1 cellular context compared by ENCODE assay signal in genomic region chr19:6588508-6589345, GRCh38.
TF ChIP-seq lines count a peak whose summit lies in the region.

No MANE protein-coding gene starts in this region.

TF ChIP-seq in GM12878, 131 proteins besides CTCF, POLR2A, EP300 and RAD21 (continues in another document):
- no peak for TF ChIP-seq E2F8 (IDR thresholded peaks at IDR 0.05; ENCODE audit: low read depth, partially characterized antibody)
- TF ChIP-seq EGR1 (IDR thresholded peaks at IDR 0.05; ENCODE audit: borderline replicate concordance in 1 of 2, low read depth in 2 of 2, low read length in 2 of 2), result peak in 1 of 2 experiments; percentile 55; a peak in 1 of 3 replicates
- TF ChIP-seq ZZZ3 (IDR thresholded peaks at IDR 0.05; ENCODE audit: control insufficient read depth, insufficient read length, low read depth), result no peak
- no peak for TF ChIP-seq ZNF622 (IDR thresholded peaks at IDR 0.05)
- no peak for TF ChIP-seq SMARCA5 (IDR thresholded peaks at IDR 0.05)
- TF ChIP-seq, protein P1, sequence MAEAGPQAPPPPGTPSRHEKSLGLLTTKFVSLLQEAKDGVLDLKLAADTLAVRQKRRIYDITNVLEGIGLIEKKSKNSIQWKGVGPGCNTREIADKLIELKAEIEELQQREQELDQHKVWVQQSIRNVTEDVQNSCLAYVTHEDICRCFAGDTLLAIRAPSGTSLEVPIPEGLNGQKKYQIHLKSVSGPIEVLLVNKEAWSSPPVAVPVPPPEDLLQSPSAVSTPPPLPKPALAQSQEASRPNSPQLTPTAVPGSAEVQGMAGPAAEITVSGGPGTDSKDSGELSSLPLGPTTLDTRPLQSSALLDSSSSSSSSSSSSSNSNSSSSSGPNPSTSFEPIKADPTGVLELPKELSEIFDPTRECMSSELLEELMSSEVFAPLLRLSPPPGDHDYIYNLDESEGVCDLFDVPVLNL (IDR thresholded peaks at IDR 0.05; ENCODE audit: low read depth, low read length), result no peak
- TF ChIP-seq ZNF384 (IDR thresholded peaks at IDR 0.05; ENCODE audit: borderline replicate concordance, low read depth, low read length), result 0 out of 2 replicates have a peak, but pooled peaks have one; percentile 19
- no peak for TF ChIP-seq JUNB (IDR thresholded peaks at IDR 0.05)
- peak; percentile 96 for TF ChIP-seq WRNIP1 (IDR thresholded peaks at IDR 0.05; ENCODE audit: borderline replicate concordance, low read depth, low read length)
- TF ChIP-seq EED (IDR thresholded peaks at IDR 0.05; ENCODE audit: low read depth), result peak; percentile 12; the same call in 1 of the 2 replicates
- TF ChIP-seq BACH1 (IDR thresholded peaks at IDR 0.05; ENCODE audit: borderline replicate concordance), result peak; percentile 15; the same call in 1 of the 2 replicates
- TF ChIP-seq SREBF1 (IDR thresholded peaks at IDR 0.05; ENCODE audit: low read length), result no peak
- TF ChIP-seq SMC3 (IDR thresholded peaks at IDR 0.05; ENCODE audit: borderline replicate concordance, low read length), result 0 out of 2 replicates have a peak, but pooled peaks have one; percentile 0
- TF ChIP-seq SMAD1 (IDR thresholded peaks at IDR 0.05; ENCODE audit: low read depth, partially characterized antibody), result peak; percentile 32
- TF ChIP-seq YBX1 (IDR thresholded peaks at IDR 0.05), result peak; percentile 81; the same call in 1 of the 2 replicates
- no peak for TF ChIP-seq TCF3 (IDR thresholded peaks at IDR 0.05; ENCODE audit: borderline replicate concordance, insufficient read depth, low read depth, low read length)
- 0 out of 2 replicates have a peak, but pooled peaks have one; percentile 42 for TF ChIP-seq NKRF (conservative IDR thresholded peaks at IDR 0.05)
- TF ChIP-seq POLR2AphosphoS5 (IDR thresholded peaks at IDR 0.05; ENCODE audit: low read length), result peak; percentile 87
- no peak; the same call in 1 of the 2 replicates for TF ChIP-seq LARP7 (IDR thresholded peaks at IDR 0.05)
- TF ChIP-seq, protein P2, sequence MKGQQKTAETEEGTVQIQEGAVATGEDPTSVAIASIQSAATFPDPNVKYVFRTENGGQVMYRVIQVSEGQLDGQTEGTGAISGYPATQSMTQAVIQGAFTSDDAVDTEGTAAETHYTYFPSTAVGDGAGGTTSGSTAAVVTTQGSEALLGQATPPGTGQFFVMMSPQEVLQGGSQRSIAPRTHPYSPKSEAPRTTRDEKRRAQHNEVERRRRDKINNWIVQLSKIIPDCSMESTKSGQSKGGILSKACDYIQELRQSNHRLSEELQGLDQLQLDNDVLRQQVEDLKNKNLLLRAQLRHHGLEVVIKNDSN (IDR thresholded peaks at IDR 0.05; ENCODE audit: borderline replicate concordance, extremely low read length, insufficient read depth, low read depth, low read length), result no peak
- TF ChIP-seq ETV6 (conservative IDR thresholded peaks at IDR 0.05 in 1 of 2, IDR thresholded peaks at IDR 0.05 in 1 of 2; ENCODE audit: borderline replicate concordance in 1 of 2, low read depth in 1 of 2), result 0 out of 4 replicates have a peak, but pooled peaks of 1 of the 2 experiments have one; percentile 16
- no peak for TF ChIP-seq ZNF207 (IDR thresholded peaks at IDR 0.05; ENCODE audit: borderline replicate concordance)
- TF ChIP-seq, protein P3, sequence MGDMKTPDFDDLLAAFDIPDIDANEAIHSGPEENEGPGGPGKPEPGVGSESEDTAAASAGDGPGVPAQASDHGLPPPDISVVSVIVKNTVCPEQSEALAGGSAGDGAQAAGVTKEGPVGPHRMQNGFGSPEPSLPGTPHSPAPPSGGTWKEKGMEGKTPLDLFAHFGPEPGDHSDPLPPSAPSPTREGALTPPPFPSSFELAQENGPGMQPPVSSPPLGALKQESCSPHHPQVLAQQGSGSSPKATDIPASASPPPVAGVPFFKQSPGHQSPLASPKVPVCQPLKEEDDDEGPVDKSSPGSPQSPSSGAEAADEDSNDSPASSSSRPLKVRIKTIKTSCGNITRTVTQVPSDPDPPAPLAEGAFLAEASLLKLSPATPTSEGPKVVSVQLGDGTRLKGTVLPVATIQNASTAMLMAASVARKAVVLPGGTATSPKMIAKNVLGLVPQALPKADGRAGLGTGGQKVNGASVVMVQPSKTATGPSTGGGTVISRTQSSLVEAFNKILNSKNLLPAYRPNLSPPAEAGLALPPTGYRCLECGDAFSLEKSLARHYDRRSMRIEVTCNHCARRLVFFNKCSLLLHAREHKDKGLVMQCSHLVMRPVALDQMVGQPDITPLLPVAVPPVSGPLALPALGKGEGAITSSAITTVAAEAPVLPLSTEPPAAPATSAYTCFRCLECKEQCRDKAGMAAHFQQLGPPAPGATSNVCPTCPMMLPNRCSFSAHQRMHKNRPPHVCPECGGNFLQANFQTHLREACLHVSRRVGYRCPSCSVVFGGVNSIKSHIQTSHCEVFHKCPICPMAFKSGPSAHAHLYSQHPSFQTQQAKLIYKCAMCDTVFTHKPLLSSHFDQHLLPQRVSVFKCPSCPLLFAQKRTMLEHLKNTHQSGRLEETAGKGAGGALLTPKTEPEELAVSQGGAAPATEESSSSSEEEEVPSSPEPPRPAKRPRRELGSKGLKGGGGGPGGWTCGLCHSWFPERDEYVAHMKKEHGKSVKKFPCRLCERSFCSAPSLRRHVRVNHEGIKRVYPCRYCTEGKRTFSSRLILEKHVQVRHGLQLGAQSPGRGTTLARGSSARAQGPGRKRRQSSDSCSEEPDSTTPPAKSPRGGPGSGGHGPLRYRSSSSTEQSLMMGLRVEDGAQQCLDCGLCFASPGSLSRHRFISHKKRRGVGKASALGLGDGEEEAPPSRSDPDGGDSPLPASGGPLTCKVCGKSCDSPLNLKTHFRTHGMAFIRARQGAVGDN (IDR thresholded peaks at IDR 0.05), result peak; percentile 62; the same call in 1 of the 2 replicates
- TF ChIP-seq RELA (IDR thresholded peaks at IDR 0.05; ENCODE audit: borderline replicate concordance, partially characterized antibody), result no peak
- TF ChIP-seq SMAD5 (IDR thresholded peaks at IDR 0.05; ENCODE audit: low read depth), result 0 out of 2 replicates have a peak, but pooled peaks have one; percentile 9
- TF ChIP-seq RELB (IDR thresholded peaks at IDR 0.05; ENCODE audit: low read depth), result peak; percentile 52; the same call in 1 of the 2 replicates
- TF ChIP-seq MEF2A (IDR thresholded peaks at IDR 0.05; ENCODE audit: insufficient read depth, low read depth, low read length), result 0 out of 2 replicates have a peak, but pooled peaks have one; percentile 18
- TF ChIP-seq IKZF2 (IDR thresholded peaks at IDR 0.05), result peak in 1 of 2 experiments; percentile 34; a peak in 2 of 4 replicates
- TF ChIP-seq NBN (IDR thresholded peaks at IDR 0.05), result no peak; the same call in 1 of the 2 replicates
- TF ChIP-seq, protein P4, sequence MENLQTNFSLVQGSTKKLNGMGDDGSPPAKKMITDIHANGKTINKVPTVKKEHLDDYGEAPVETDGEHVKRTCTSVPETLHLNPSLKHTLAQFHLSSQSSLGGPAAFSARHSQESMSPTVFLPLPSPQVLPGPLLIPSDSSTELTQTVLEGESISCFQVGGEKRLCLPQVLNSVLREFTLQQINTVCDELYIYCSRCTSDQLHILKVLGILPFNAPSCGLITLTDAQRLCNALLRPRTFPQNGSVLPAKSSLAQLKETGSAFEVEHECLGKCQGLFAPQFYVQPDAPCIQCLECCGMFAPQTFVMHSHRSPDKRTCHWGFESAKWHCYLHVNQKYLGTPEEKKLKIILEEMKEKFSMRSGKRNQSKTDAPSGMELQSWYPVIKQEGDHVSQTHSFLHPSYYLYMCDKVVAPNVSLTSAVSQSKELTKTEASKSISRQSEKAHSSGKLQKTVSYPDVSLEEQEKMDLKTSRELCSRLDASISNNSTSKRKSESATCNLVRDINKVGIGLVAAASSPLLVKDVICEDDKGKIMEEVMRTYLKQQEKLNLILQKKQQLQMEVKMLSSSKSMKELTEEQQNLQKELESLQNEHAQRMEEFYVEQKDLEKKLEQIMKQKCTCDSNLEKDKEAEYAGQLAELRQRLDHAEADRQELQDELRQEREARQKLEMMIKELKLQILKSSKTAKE (IDR thresholded peaks at IDR 0.05; ENCODE audit: low read depth, poor library complexity, severe bottlenecking), result no peak
- no peak for TF ChIP-seq HSF1 (IDR thresholded peaks at IDR 0.05; ENCODE audit: low read depth, low read length)
- TF ChIP-seq POU2F2 (IDR thresholded peaks at IDR 0.05; ENCODE audit: borderline replicate concordance, low read depth, low read length), result 0 out of 3 replicates have a peak, but pooled peaks have one; percentile 56
- no peak for TF ChIP-seq EZH2 (IDR thresholded peaks at IDR 0.05; ENCODE audit: borderline replicate concordance, control insufficient read depth, low read depth, low read length)
- peak; percentile 21; the same call in 1 of the 2 replicates for TF ChIP-seq RUNX3 (IDR thresholded peaks at IDR 0.05; ENCODE audit: low read length)
- peak; percentile 71 for TF ChIP-seq HDAC6 (IDR thresholded peaks at IDR 0.05; ENCODE audit: unreplicated experiment)
- no peak for TF ChIP-seq PAX5 (IDR thresholded peaks at IDR 0.05; ENCODE audit: borderline replicate concordance, low read depth, low read length)
- TF ChIP-seq IKZF1 (conservative IDR thresholded peaks at IDR 0.05), result peak; percentile 42
- TF ChIP-seq ZNF217 (IDR thresholded peaks at IDR 0.05), result no peak
- no peak for TF ChIP-seq RAD51 (IDR thresholded peaks at IDR 0.05)
